ENCODE assay signal across 30 cellular contexts in genomic region chr10:107473221-107473620, GRCh38.
"Had no signal": no experiment of that assay in that cellular context is flagged by ENCODE, and none has a peak within 500 bp of the region (broad histone marks: within the 10 kb centered on the region; RNA-seq: fewer than 3 reads in every experiment).

No MANE protein-coding gene starts in this region.

- H3K27ac ChIP-seq: adrenal gland, ascending aorta, body of pancreas, brain microvascular endothelial cell, breast epithelium, cardiac muscle cell had no signal

- H3K4me1 ChIP-seq: adrenal gland, ascending aorta, body of pancreas, breast epithelium had no signal

- DNase-seq: activated effector memory CD4-positive, alpha-beta T cell treated with anti-CD3 and anti-CD28 coated beads, Interleukin-2, amount 50 U/mL, for 16 hours; activated effector memory CD4-positive, alpha-beta T cell treated with Interleukin-2 at 50 U/mL for 16 hours; activated gamma-delta T cell; activated gamma-delta T cell treated with Interleukin-2 at 50 U/mL for 16 hours; activated naive CD4-positive, alpha-beta T cell; activated naive CD4-positive, alpha-beta T cell treated with anti-CD3 and anti-CD28 coated beads for 36 hours; activated naive CD4-positive, alpha-beta T cell treated with anti-CD3 and anti-CD28 coated beads, Interleukin-2, amount 10 ng/mL, durations not matched to agents 7 days and 5 days; activated naive CD4-positive, alpha-beta T cell treated with Interleukin-2 at 50 U/mL for 16 hours; activated naive CD8-positive, alpha-beta T cell treated with anti-CD3 and anti-CD28 coated beads for 36 hours; activated naive CD8-positive, alpha-beta T cell treated with anti-CD3 and anti-CD28 coated beads, Interleukin-2, amount 10 ng/mL, durations not matched to agents 7 days and 5 days; activated naive CD8-positive, alpha-beta T cell treated with anti-CD3 and anti-CD28 coated beads, Interleukin-2, amount 50 U/mL, for 24 hours; activated T-cell treated with anti-CD3 and anti-CD28 coated beads for 4 hours; activated T-cell treated with anti-CD3 and anti-CD28 coated beads, Interleukin-2, amount 50 U/mL, for 1 hour; activated T-cell treated with anti-CD3 and anti-CD28 coated beads, Interleukin-2, amount 50 U/mL, for 24 hours; activated T-cell treated with anti-CD3 and anti-CD28 coated beads, Interleukin-2, amount 50 U/mL, for 4 hours; activated T-cell treated with anti-CD3 and anti-CD28 coated beads, Interleukin-2, amount 50 U/mL, for 48 hours; activated T-cell treated with anti-CD3 and anti-CD28 coated beads, Interleukin-2, amount 50 U/mL, for 72 hours; adrenal gland; amniotic stem cell; amygdala; anterior cingulate cortex; aorta; body of pancreas; brain microvascular endothelial cell; caudate nucleus; central memory CD4-positive, alpha-beta T cell; cerebellar nuclear complex had no signal

- H3K4me3 ChIP-seq: adrenal gland, ascending aorta, body of pancreas, breast epithelium, cardiac muscle cell had no signal

- H3K9me3 ChIP-seq: adrenal gland, ascending aorta, body of pancreas, breast epithelium had no signal

- H3K27me3 ChIP-seq: adrenal gland, ascending aorta, body of pancreas, brain microvascular endothelial cell, breast epithelium, cardiac muscle cell had no signal

- H3K36me3 ChIP-seq: adrenal gland, ascending aorta, brain microvascular endothelial cell, breast epithelium, cardiac muscle cell had no signal
